ENCODE assay signal across 29 cellular contexts in the genomic region with DNA sequence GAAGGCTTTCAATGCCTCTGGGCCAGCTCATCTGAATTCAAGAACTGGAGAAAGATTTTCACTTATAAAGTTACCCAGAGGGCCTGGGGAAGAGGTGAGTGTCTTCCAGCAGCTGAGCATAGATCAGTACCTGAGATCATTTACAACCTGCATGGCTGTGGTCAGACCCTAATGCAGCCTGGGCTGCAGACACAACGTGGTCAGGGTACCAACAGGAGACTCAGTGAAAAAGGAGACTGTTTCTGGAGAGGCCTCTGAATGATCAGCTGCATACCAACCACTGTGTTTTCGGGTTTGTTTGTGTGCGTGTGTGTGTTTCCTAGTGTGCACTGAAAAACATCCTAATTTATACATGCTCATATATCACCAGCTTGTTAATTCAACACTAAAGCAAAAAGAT.
"Had no signal": no experiment of that assay in that cellular context is flagged by ENCODE, and none has a peak within 500 bp of the region (broad histone marks: within the 10 kb centered on the region; RNA-seq: fewer than 3 reads in every experiment).

No MANE protein-coding gene starts in this region.

- H3K27me3 Mint-ChIP-seq: activated naive CD8-positive, alpha-beta T cell; naive B cell; progenitor cell of endocrine pancreas; stimulated activated memory B cell treated with anti-CD40 and anti-IgM and Interleukin-4, amounts not matched to agents 10 μg/mL and 1 μg/mL and 100 μg/mL, for 72 hours had no signal

- H3K4me2 ChIP-seq: smooth muscle cell had no signal

- H3K27ac ChIP-seq: adrenal gland, ascending aorta, breast epithelium, coronary artery, esophagus squamous epithelium, gastrocnemius medialis, lower lobe of right lung, stomach, vagina, VCaP had no signal

- H3K27ac Mint-ChIP-seq: activated CD8-positive, alpha-beta T cell treated with anti-CD3 and anti-CD28 coated beads, Interleukin-2, amount 10 ng/mL, durations not matched to agents 7 days and 5 days; activated naive CD8-positive, alpha-beta T cell; endodermal cell; naive B cell; progenitor cell of endocrine pancreas; stimulated activated memory B cell treated with anti-CD40 and anti-IgM and Interleukin-4, amounts not matched to agents 10 μg/mL and 1 μg/mL and 100 μg/mL, for 72 hours; T-helper 2 cell treated with Interferon-gamma antibody and Interleukin-4, amounts not matched to agents 5 μg/mL and 100 μg/mL, for 36 hours had no signal

- H3K4me3 ChIP-seq: adrenal gland, ascending aorta, breast epithelium, coronary artery, esophagus squamous epithelium, gastrocnemius medialis, lower lobe of right lung, sigmoid colon, smooth muscle cell, stomach, vagina had no signal

- H3K36me3 ChIP-seq: adrenal gland, ascending aorta, breast epithelium, esophagus squamous epithelium, gastrocnemius medialis, lower lobe of right lung, sigmoid colon, stomach, vagina had no signal

- H3K27me3 ChIP-seq: adrenal gland, ascending aorta, breast epithelium, esophagus squamous epithelium, gastrocnemius medialis, sigmoid colon, stomach, vagina had no signal

- H3K9me3 Mint-ChIP-seq: endodermal cell; neural crest cell; stimulated activated memory B cell treated with anti-CD40 and anti-IgM and Interleukin-4, amounts not matched to agents 10 μg/mL and 1 μg/mL and 100 μg/mL, for 72 hours; T-helper 2 cell treated with Interferon-gamma antibody and Interleukin-4, amounts not matched to agents 5 μg/mL and 100 μg/mL, for 36 hours had no signal

- H3K4me3 Mint-ChIP-seq: activated CD8-positive, alpha-beta T cell treated with anti-CD3 and anti-CD28 coated beads, Interleukin-2, amount 10 ng/mL, durations not matched to agents 7 days and 5 days; activated naive CD8-positive, alpha-beta T cell; endodermal cell; naive B cell; neural crest cell; stimulated activated memory B cell treated with anti-CD40 and anti-IgM and Interleukin-4, amounts not matched to agents 10 μg/mL and 1 μg/mL and 100 μg/mL, for 72 hours; T-helper 2 cell treated with Interferon-gamma antibody and Interleukin-4, amounts not matched to agents 5 μg/mL and 100 μg/mL, for 36 hours had no signal

- H3K4me1 ChIP-seq: adrenal gland, ascending aorta, breast epithelium, esophagus squamous epithelium, gastrocnemius medialis, lower lobe of right lung, stomach, vagina had no signal

- H3K4me1 Mint-ChIP-seq: naive B cell; stimulated activated memory B cell treated with anti-CD40 and anti-IgM and Interleukin-4, amounts not matched to agents 10 μg/mL and 1 μg/mL and 100 μg/mL, for 72 hours had no signal

- DNase-seq: activated CD4-positive, alpha-beta T cell treated with anti-CD3 and anti-CD28 coated beads, Interleukin-2, amount 50 U/mL, for 1 hour; activated CD4-positive, CD25-positive, alpha-beta regulatory T cell treated with anti-CD3 and anti-CD28 coated beads, Interleukin-2, amount 50 U/mL, for 72 hours; activated CD8-positive, alpha-beta T cell treated with anti-CD3 and anti-CD28 coated beads, Interleukin-2, amount 10 ng/mL, durations not matched to agents 7 days and 5 days; activated naive CD4-positive, alpha-beta T cell; adrenal gland; cerebellar nuclear complex; endodermal cell; esophagus squamous epithelium; gastrocnemius medialis; left colon; lower lobe of right lung; mesendoderm; naive B cell; retina; sigmoid colon; stimulated activated CD4-positive, alpha-beta T cell treated with anti-CD3 and anti-CD28 coated beads, Interleukin-15, amount 100 ng/mL, for 24 hours; stomach; trophoblast cell had no signal

- H3K36me3 Mint-ChIP-seq: activated naive CD8-positive, alpha-beta T cell; naive B cell; stimulated activated memory B cell treated with anti-CD40 and anti-IgM and Interleukin-4, amounts not matched to agents 10 μg/mL and 1 μg/mL and 100 μg/mL, for 72 hours had no signal

- H3K9me3 ChIP-seq: adrenal gland, ascending aorta, breast epithelium, esophagus squamous epithelium, gastrocnemius medialis, lower lobe of right lung, sigmoid colon, stomach, vagina had no signal
